Comparison of ENCODE assay signal across 21 cellular contexts in genomic region chr2:48043301-48043700, GRCh38.
DNase-seq lines count a peak whose midpoint lies in the region; ATAC-seq, FAIRE-seq and TF ChIP-seq lines count a peak whose summit lies in the region.
"Had no signal": no experiment of that assay in that cellular context is flagged by ENCODE, and none has a peak within 500 bp of the region (broad histone marks: within the 10 kb centered on the region; RNA-seq: fewer than 3 reads in every experiment).

No MANE protein-coding gene starts in this region.

- H3K4me2 ChIP-seq in HepG2 (ENCODE audit: low read depth, low read length) (no peak overlapping the region), astrocyte (ENCODE audit: low read length) (no peak overlapping the region)

- WGBS in right lobe of liver (ENCODE audit: insufficient coverage, low coverage, low lambda C conversion rate, missing lambda C conversion rate): 70% methylated on average over 3 of the region's 3 CpGs
- 39% methylated on average over 3 of the region's 3 CpGs for WGBS in HepG2 (ENCODE audit: low lambda C conversion rate)
- WGBS in mesodermal cell (ENCODE audit: insufficient coverage in 2 of 2), 2 experiments: 77 to 84% methylated on average over 3 of the region's 3 CpGs

- H3K4me1 ChIP-seq in right lobe of liver: no peaks in the 10 kb centered on the region
- no peaks in the 10 kb centered on the region for H3K4me1 ChIP-seq in HepG2 (ENCODE audit: insufficient read depth, low read length)
- H3K4me1 ChIP-seq in astrocyte (ENCODE audit: insufficient read depth, low read length): no peaks in the 10 kb centered on the region
- H3K4me1 ChIP-seq in mesodermal cell (ENCODE audit: control insufficient read depth, insufficient read depth, low read length, poor library complexity, severe bottlenecking): peaks cover 14% of the 10 kb centered on the region

- BruUV-seq in HepG2 (replicated peaks; lab: Mats Ljungman, UMichigan): no TSS peak

- TF ChIP-seq CTCF in right lobe of liver (IDR thresholded peaks at IDR 0.05) (no peak), HepG2 (CRISPR knock-in tag; IDR thresholded peaks at IDR 0.05) (no peak), astrocyte (IDR thresholded peaks at IDR 0.05; ENCODE audit: insufficient read depth, low read depth, low read length) (no peak)
- no peak for TF ChIP-seq CTCF in activated CD8-positive, alpha-beta T cell treated with anti-CD3 and anti-CD28 coated beads for 36 hours (IDR thresholded peaks at IDR 0.05)

- H3K27me3 ChIP-seq in right lobe of liver (no peaks in the 10 kb centered on the region), HepG2 (ENCODE audit: control insufficient read depth in 1 of 2, insufficient read depth in 2 of 2, low read length in 2 of 2) (no peaks in the 10 kb centered on the region), astrocyte (ENCODE audit: insufficient read depth, low read length) (no peaks in the 10 kb centered on the region)
- H3K27me3 ChIP-seq: BLaER1 treated with 17β-estradiol and CSF1 and Interleukin-3, amounts not matched to agents 10 nM and 100 nM had no signal

- in situ Hi-C loops in HepG2 (cut with HindIII; ENCODE audit: extremely low pct_ligation_motif_present, low pct_unique_long_range_greater_than_20kb): no loop called here

- TF ChIP-seq EP300 in HepG2 (IDR thresholded peaks at IDR 0.05; ENCODE audit: low read depth in 2 of 2, low read length in 2 of 2) (no peak), HepG2 (CRISPR knock-in tag; IDR thresholded peaks at IDR 0.05; ENCODE audit: borderline replicate concordance) (no peak)

- no peaks in the 10 kb centered on the region for H3K9me3 Mint-ChIP-seq in astrocyte (ENCODE audit: unreplicated experiment)
- H3K9me3 Mint-ChIP-seq in activated CD8-positive, alpha-beta T cell treated with anti-CD3 and anti-CD28 coated beads for 36 hours: no peaks in the 10 kb centered on the region
- H3K9me3 Mint-ChIP-seq: HFFc6 had no signal

- H3K36me3 Mint-ChIP-seq in astrocyte (ENCODE audit: low read depth, unreplicated experiment): no peaks in the 10 kb centered on the region
- H3K36me3 Mint-ChIP-seq in activated CD8-positive, alpha-beta T cell treated with anti-CD3 and anti-CD28 coated beads for 36 hours (ENCODE audit: low read depth): no peaks in the 10 kb centered on the region
- H3K36me3 Mint-ChIP-seq: CD8-positive, alpha-beta T cell; IgD-negative memory B cell had no signal

- H3K4me1 Mint-ChIP-seq in astrocyte (ENCODE audit: low read depth, unreplicated experiment): peaks cover 12% of the 10 kb centered on the region
- H3K4me1 Mint-ChIP-seq in activated CD8-positive, alpha-beta T cell treated with anti-CD3 and anti-CD28 coated beads for 36 hours (ENCODE audit: low read depth): no peaks in the 10 kb centered on the region

- ATAC-seq in right lobe of liver (peak in 3 of 4 donors; percentile 22 to 33 (median 24)), HepG2 (no peak)
- ATAC-seq in activated CD8-positive, alpha-beta T cell treated with anti-CD3 and anti-CD28 coated beads for 36 hours: no peak
- ATAC-seq: CD8-positive, alpha-beta T cell had no signal

- POLR2A ChIA-PET in HepG2 (lab: Yijun Ruan, JAX): no interaction called here
- POLR2A ChIA-PET in activated CD8-positive, alpha-beta T cell treated with anti-CD3 and anti-CD28 coated beads for 36 hours (lab: Charles Lee): no interaction called here

- H3K4me3 Mint-ChIP-seq in astrocyte (ENCODE audit: unreplicated experiment): no peak overlapping the region
- no peak overlapping the region for H3K4me3 Mint-ChIP-seq in activated CD8-positive, alpha-beta T cell treated with anti-CD3 and anti-CD28 coated beads for 36 hours
- H3K4me3 Mint-ChIP-seq: B cell; CD8-positive, alpha-beta T cell; HFFc6; IgD-negative memory B cell had no signal

- H3K27ac ChIP-seq in right lobe of liver (no peak overlapping the region), HepG2 (ENCODE audit: extremely low read length, insufficient read depth, low read length) (no peak overlapping the region), astrocyte (ENCODE audit: low read depth, low read length) (no peak overlapping the region), mesodermal cell (ENCODE audit: low read depth, low read length, severe bottlenecking) (peak overlapping the region; percentile 98)
- H3K27ac ChIP-seq: HL-60 had no signal

- H4K20me1 ChIP-seq in HepG2 (ENCODE audit: insufficient read depth, low read length) (no peaks in the 10 kb centered on the region), astrocyte (ENCODE audit: insufficient read depth, low read length) (no peaks in the 10 kb centered on the region)
- H4K20me1 ChIP-seq: BLaER1 treated with 17β-estradiol and CSF1 and Interleukin-3, amounts not matched to agents 10 nM and 100 nM had no signal

- no peaks in the 10 kb centered on the region for H3K9me3 ChIP-seq in right lobe of liver
- H3K9me3 ChIP-seq in HepG2 (ENCODE audit: low read length): no peaks in the 10 kb centered on the region
- H3K9me3 ChIP-seq in astrocyte (ENCODE audit: insufficient read depth, low read depth, low read length): no peaks in the 10 kb centered on the region
- no peaks in the 10 kb centered on the region for H3K9me3 ChIP-seq in mesodermal cell (ENCODE audit: control insufficient read depth, low read length)

- no peak for TF ChIP-seq RAD21 in HepG2 (CRISPR knock-in tag; IDR thresholded peaks at IDR 0.05)

- no peaks in the 10 kb centered on the region for H3K79me2 ChIP-seq in HepG2 (ENCODE audit: insufficient read depth, low read length)
- no peaks in the 10 kb centered on the region for H3K79me2 ChIP-seq in astrocyte (ENCODE audit: insufficient read depth, low read length)

- H2AFZ ChIP-seq in HepG2 (ENCODE audit: low read length) (no peak overlapping the region), astrocyte (ENCODE audit: low read depth, low read length) (no peak overlapping the region)

- CTCF ChIA-PET in HepG2 (lab: Yijun Ruan, JAX; ENCODE audit: low intra/inter-chr PET ratio, low total read pairs): no interaction called here
- CTCF ChIA-PET in activated CD8-positive, alpha-beta T cell treated with anti-CD3 and anti-CD28 coated beads for 36 hours (lab: Charles Lee): no interaction called here

- H3K4me3 ChIP-seq in right lobe of liver: no peak overlapping the region
- no peak overlapping the region for H3K4me3 ChIP-seq in HepG2 (replicated peaks in 1 of 3; ENCODE audit: insufficient read depth in 1 of 3, low read depth in 2 of 3, low read length in 3 of 3)
- H3K4me3 ChIP-seq in astrocyte (ENCODE audit: insufficient read depth, low read depth, low read length): no peak overlapping the region
- H3K4me3 ChIP-seq in mesodermal cell (ENCODE audit: extremely low read depth, insufficient read depth, low read length, poor library complexity, severe bottlenecking): no peak overlapping the region
- H3K4me3 ChIP-seq: BLaER1 treated with 17β-estradiol and CSF1 and Interleukin-3, amounts not matched to agents 10 nM and 100 nM had no signal

- DNase-seq in right lobe of liver: no peak
- DNase-seq in HepG2 (ENCODE audit: low spot score): no peak
- DNase-seq in astrocyte (ENCODE audit: low read depth): no peak
- DNase-seq in activated T-cell treated with anti-CD3 and anti-CD28 coated beads, Interleukin-2, amount 50 U/mL, for 48 hours: no peak
- DNase-seq in AG08395 (ENCODE audit: low spot score): no peak
- no peak for DNase-seq in activated CD8-positive, alpha-beta T cell treated with anti-CD3 and anti-CD28 coated beads for 36 hours
- DNase-seq: CD8-positive, alpha-beta T cell; DMS 273 treated with DMSO at 0.1 percent for 48 hours; DMS53; DND-41; HCEC 1CT; HFFc6; KG1 had no signal

- intact Hi-C loops in right lobe of liver (cut with DNase I) (no loop called here), HepG2 (cut with micrococcal nuclease; ENCODE audit: unreplicated experiment) (no loop called here)
- intact Hi-C loops in activated CD8-positive, alpha-beta T cell treated with anti-CD3 and anti-CD28 coated beads for 36 hours (cut with micrococcal nuclease): no loop called here

- H3K36me3 ChIP-seq in right lobe of liver: no peaks in the 10 kb centered on the region
- H3K36me3 ChIP-seq in HepG2 (replicated peaks in 1 of 2; ENCODE audit: control insufficient read depth in 1 of 2, insufficient read depth in 2 of 2, low read length in 2 of 2): no peaks in the 10 kb centered on the region
- H3K36me3 ChIP-seq in astrocyte (ENCODE audit: insufficient read depth, low read length): no peaks in the 10 kb centered on the region
- no peaks in the 10 kb centered on the region for H3K36me3 ChIP-seq in mesodermal cell (ENCODE audit: control insufficient read depth, insufficient read depth, low read length)
- H3K36me3 ChIP-seq: BLaER1 treated with 17β-estradiol and CSF1 and Interleukin-3, amounts not matched to agents 10 nM and 100 nM had no signal

- H3K9ac ChIP-seq in HepG2 (ENCODE audit: insufficient read depth, low read depth, low read length) (no peak overlapping the region), astrocyte (ENCODE audit: low read length) (no peak overlapping the region)
- H3K9ac ChIP-seq: BLaER1 treated with 17β-estradiol and CSF1 and Interleukin-3, amounts not matched to agents 10 nM and 100 nM had no signal

- FAIRE-seq in HepG2 (lab: Jason Lieb, UNC): no peak
- no peak for FAIRE-seq in astrocyte (lab: Jason Lieb, UNC)
- FAIRE-seq: G401.6, GM12891, GM19239 had no signal

- TF ChIP-seq POLR2A in right lobe of liver (IDR thresholded peaks at IDR 0.05): no peak
- TF ChIP-seq POLR2A in HepG2 (IDR thresholded peaks at IDR 0.05; ENCODE audit: insufficient read depth in 1 of 2, low read depth in 2 of 2, low read length in 2 of 2): no peak

- H3K27ac Mint-ChIP-seq in astrocyte (ENCODE audit: unreplicated experiment): peak overlapping the region; percentile 48
- no peak overlapping the region for H3K27ac Mint-ChIP-seq in activated CD8-positive, alpha-beta T cell treated with anti-CD3 and anti-CD28 coated beads for 36 hours
- H3K27ac Mint-ChIP-seq: B cell; CD8-positive, alpha-beta T cell; HFFc6; IgD-negative memory B cell had no signal

- no peaks in the 10 kb centered on the region for H3K27me3 Mint-ChIP-seq in astrocyte (ENCODE audit: low read depth, unreplicated experiment)
- peaks cover 7% of the 10 kb centered on the region for H3K27me3 Mint-ChIP-seq in activated CD8-positive, alpha-beta T cell treated with anti-CD3 and anti-CD28 coated beads for 36 hours

TF ChIP-seq in HepG2, 621 proteins besides CTCF, POLR2A, EP300 and RAD21:
- no peak for TF ChIP-seq ELF3 (CRISPR knock-in tag; IDR thresholded peaks at IDR 0.05)

Comparison
In these comparisons a context has a peak if more than half of its experiments do, and no peak if none do; other contexts are left out.
1. ATAC-seq: peak in right lobe of liver (3 of 4); none in HepG2 (single experiment) and activated CD8-positive, alpha-beta T cell treated with anti-CD3 and anti-CD28 coated beads for 36 hours (single experiment).